In the genomic region with DNA sequence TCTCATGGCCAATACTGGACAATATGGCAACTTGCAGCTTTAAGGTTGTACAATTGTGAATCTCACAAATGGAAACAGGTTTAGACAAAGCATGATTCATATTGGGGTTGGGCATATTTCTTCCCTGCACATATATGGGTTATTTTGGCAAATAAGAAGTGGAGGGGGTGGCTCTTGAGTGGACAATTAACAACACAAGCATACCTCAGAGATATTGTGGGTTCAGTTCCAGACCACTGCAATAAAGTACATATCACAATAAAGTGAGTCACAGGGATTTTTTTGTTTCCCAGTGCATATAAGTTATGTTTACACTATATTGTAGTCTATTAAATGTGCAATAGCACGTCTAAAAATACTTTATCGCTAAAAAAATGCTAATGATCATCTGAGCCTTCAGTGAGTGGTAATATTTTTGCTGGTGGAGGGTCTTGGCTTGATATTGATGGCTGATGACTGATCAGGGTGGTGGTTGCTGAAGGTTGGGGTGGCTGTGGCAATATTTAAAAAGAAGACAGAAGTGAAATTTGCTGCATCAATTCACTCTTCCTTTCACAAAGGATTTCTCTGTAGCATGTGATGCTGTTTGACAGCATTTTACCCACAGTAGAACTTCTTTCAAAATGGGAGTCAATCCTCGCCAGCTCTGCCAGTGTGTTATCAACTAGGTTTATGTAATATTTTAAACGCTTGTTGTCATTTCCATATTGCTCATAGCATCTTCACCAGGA, we compare ENCODE assay signal across 19 cellular contexts.
"Had no signal": no experiment of that assay in that cellular context is flagged by ENCODE, and none has a peak within 500 bp of the region (broad histone marks: within the 10 kb centered on the region; RNA-seq: fewer than 3 reads in every experiment).

No MANE protein-coding gene starts in this region.

- H3K4me3 Mint-ChIP-seq: activated CD4-positive, alpha-beta T cell treated with anti-CD3 and anti-CD28 coated beads, Interleukin-2, amount 10 ng/mL, durations not matched to agents 7 days and 5 days; activated CD8-positive, alpha-beta T cell treated with anti-CD3 and anti-CD28 coated beads, Interleukin-2, amount 10 ng/mL, durations not matched to agents 7 days and 5 days; activated naive CD4-positive, alpha-beta T cell treated with anti-CD3 and anti-CD28 coated beads for 36 hours; activated T-cell treated with anti-CD3 and anti-CD28 coated beads, Interleukin-2, amount 50 U/mL, for 24 hours; dendritic cell treated with granulocyte-macrophage colony-stimulating factor and Interleukin-4, amounts not matched to agents 40 ng/mL and 50 ng/mL, for 4 days; natural killer cell; stimulated activated effector memory CD8-positive, alpha-beta T cell treated with anti-CD3 and anti-CD28 coated beads, Interleukin-12 subunit alpha, Interleukin-12 subunit beta, amount 100 ng/mL, for 72 hours had no signal

- DNase-seq: activated CD4-positive, alpha-beta T cell treated with anti-CD3 and anti-CD28 coated beads, Interleukin-2, amount 10 ng/mL, durations not matched to agents 7 days and 5 days; activated CD8-positive, alpha-beta T cell treated with anti-CD3 and anti-CD28 coated beads, Interleukin-2, amount 10 ng/mL, durations not matched to agents 7 days and 5 days; activated naive CD4-positive, alpha-beta T cell treated with anti-CD3 and anti-CD28 coated beads for 36 hours; activated T-cell treated with anti-CD3 and anti-CD28 coated beads, Interleukin-2, amount 50 U/mL, for 24 hours; effector CD8-positive, alpha-beta T cell; foreskin fibroblast; left cardiac atrium; natural killer cell; stimulated activated CD4-positive, alpha-beta T cell treated with anti-CD3 and anti-CD28 coated beads, Interleukin-4, amount 100 ng/mL, for 24 hours; T1000; upper lobe of right lung had no signal

- H3K4me1 Mint-ChIP-seq: activated CD4-positive, alpha-beta T cell treated with anti-CD3 and anti-CD28 coated beads, Interleukin-2, amount 10 ng/mL, durations not matched to agents 7 days and 5 days; natural killer cell; stimulated activated effector memory CD8-positive, alpha-beta T cell treated with anti-CD3 and anti-CD28 coated beads, Interleukin-12 subunit alpha, Interleukin-12 subunit beta, amount 100 ng/mL, for 72 hours had no signal

- H3K36me3 Mint-ChIP-seq: natural killer cell; stimulated activated effector memory CD8-positive, alpha-beta T cell treated with anti-CD3 and anti-CD28 coated beads, Interleukin-12 subunit alpha, Interleukin-12 subunit beta, amount 100 ng/mL, for 72 hours had no signal

- H3K9me3 Mint-ChIP-seq: activated CD4-positive, alpha-beta T cell treated with anti-CD3 and anti-CD28 coated beads, Interleukin-2, amount 10 ng/mL, durations not matched to agents 7 days and 5 days; activated naive CD4-positive, alpha-beta T cell treated with anti-CD3 and anti-CD28 coated beads for 36 hours; activated T-cell treated with anti-CD3 and anti-CD28 coated beads, Interleukin-2, amount 50 U/mL, for 24 hours; dendritic cell treated with granulocyte-macrophage colony-stimulating factor and Interleukin-4, amounts not matched to agents 40 ng/mL and 50 ng/mL, for 4 days; natural killer cell; stimulated activated effector memory CD8-positive, alpha-beta T cell treated with anti-CD3 and anti-CD28 coated beads, Interleukin-12 subunit alpha, Interleukin-12 subunit beta, amount 100 ng/mL, for 72 hours had no signal

- H3K27ac Mint-ChIP-seq: activated CD4-positive, alpha-beta T cell treated with anti-CD3 and anti-CD28 coated beads, Interleukin-2, amount 10 ng/mL, durations not matched to agents 7 days and 5 days; activated CD8-positive, alpha-beta T cell treated with anti-CD3 and anti-CD28 coated beads, Interleukin-2, amount 10 ng/mL, durations not matched to agents 7 days and 5 days; activated naive CD4-positive, alpha-beta T cell treated with anti-CD3 and anti-CD28 coated beads for 36 hours; activated T-cell treated with anti-CD3 and anti-CD28 coated beads, Interleukin-2, amount 50 U/mL, for 24 hours; dendritic cell treated with granulocyte-macrophage colony-stimulating factor and Interleukin-4, amounts not matched to agents 40 ng/mL and 50 ng/mL, for 4 days; natural killer cell; stimulated activated effector memory CD8-positive, alpha-beta T cell treated with anti-CD3 and anti-CD28 coated beads, Interleukin-12 subunit alpha, Interleukin-12 subunit beta, amount 100 ng/mL, for 72 hours had no signal

- H3K27ac ChIP-seq: ascending aorta, neutrophil, parathyroid adenoma, thoracic aorta, upper lobe of right lung had no signal

- ATAC-seq: activated CD4-positive, CD25-positive, alpha-beta regulatory T cell treated with anti-CD3 and anti-CD28 coated beads, Interleukin-2, amount 50 U/mL, for 24 hours; activated CD8-positive, alpha-beta T cell treated with anti-CD3 and anti-CD28 coated beads, Interleukin-2, amount 10 ng/mL, durations not matched to agents 7 days and 5 days; left cardiac atrium; natural killer cell; sciatic nerve; stimulated activated effector memory CD8-positive, alpha-beta T cell treated with anti-CD3 and anti-CD28 coated beads, Interleukin-12 subunit alpha, Interleukin-12 subunit beta, amount 100 ng/mL, for 72 hours; upper lobe of right lung had no signal

- H3K27me3 Mint-ChIP-seq: activated CD4-positive, alpha-beta T cell treated with anti-CD3 and anti-CD28 coated beads, Interleukin-2, amount 10 ng/mL, durations not matched to agents 7 days and 5 days; dendritic cell treated with granulocyte-macrophage colony-stimulating factor and Interleukin-4, amounts not matched to agents 40 ng/mL and 50 ng/mL, for 4 days had no signal
